ENCODE assay signal across 8 cellular contexts in the genomic region with DNA sequence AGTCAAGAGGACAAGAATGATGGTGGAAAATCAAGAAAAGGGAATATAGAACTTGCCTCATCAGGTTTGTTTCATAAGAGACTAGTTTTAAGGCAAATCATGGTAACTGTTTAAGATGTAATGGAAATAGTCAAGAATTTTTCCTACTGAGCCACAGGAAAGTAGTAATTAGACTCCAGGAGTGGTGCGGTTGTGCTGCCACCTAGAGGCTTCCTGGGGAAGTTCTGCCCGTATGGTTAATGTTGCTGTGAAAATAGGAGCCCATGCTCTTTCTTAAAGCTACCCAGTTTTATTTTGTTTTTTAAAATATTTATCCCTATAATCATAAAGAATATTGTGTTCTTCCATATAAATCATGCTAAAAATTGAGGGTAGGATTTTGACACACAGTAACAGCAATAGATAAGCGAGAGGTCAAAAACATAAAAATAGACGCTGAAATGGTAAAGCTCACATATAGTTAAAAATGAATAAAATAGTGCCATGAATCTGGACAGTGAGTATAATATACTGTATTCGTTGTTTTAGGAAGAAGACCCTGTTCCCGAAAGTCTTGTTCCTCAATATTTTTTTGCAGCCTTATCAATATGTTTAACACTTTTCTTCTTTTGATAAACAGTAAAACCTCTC.
DNase-seq lines count a peak whose midpoint lies in the region; ATAC-seq and TF ChIP-seq lines count a peak whose summit lies in the region.

No MANE protein-coding gene starts in this region.

- TF ChIP-seq POLR2A in heart left ventricle (IDR thresholded peaks at IDR 0.05), result no peak

- H3K9me3 ChIP-seq in OCI-LY1 (ENCODE audit: low read length) (no peaks in the 10 kb centered on the region), heart left ventricle (no peaks in the 10 kb centered on the region)

- no peaks in the 10 kb centered on the region for H3F3A ChIP-seq in OCI-LY1 (ENCODE audit: insufficient read depth, low read length)

- intact Hi-C loops in heart left ventricle (cut with DNase I), result loop anchor here (1.0 to 10.0 kb wide), 3 partner anchors 380 to 747 kb away; no protein-coding TSS in a partner anchor

- H2AFZ ChIP-seq in OCI-LY1 (ENCODE audit: low read length), result no peak overlapping the region

- no peak overlapping the region for H3K27ac Mint-ChIP-seq in activated naive CD8-positive, alpha-beta T cell treated with anti-CD3 and anti-CD28 coated beads, Interleukin-2, amount 10 ng/mL, durations not matched to agents 7 days and 5 days

- WGBS in heart left ventricle, 4 donors, result 39 to 49% (median 48%) methylated on average over 6 of the region's 6 CpGs

- H3K36me3 ChIP-seq in OCI-LY1 (ENCODE audit: insufficient read depth, low read length) (no peaks in the 10 kb centered on the region), heart left ventricle (peaks cover 0 to 74% (median 22%) of the 10 kb centered on the region in 9 donors)

- H3K27ac ChIP-seq in 22Rv1, result peak overlapping the region; percentile 43; the same call in 1 of the 2 replicates
- H3K27ac ChIP-seq in OCI-LY1 (ENCODE audit: low read depth, low read length, poor library complexity, severe bottlenecking), result no peak overlapping the region
- H3K27ac ChIP-seq in heart left ventricle, result no peak overlapping the region

- TF ChIP-seq CTCF in 22Rv1 (IDR thresholded peaks at IDR 0.05) (peak; percentile 95), OCI-LY1 (IDR thresholded peaks at IDR 0.05; ENCODE audit: low read length) (peak; percentile 90), heart left ventricle (IDR thresholded peaks at IDR 0.05) (peak; percentile 94 to 99 (median 97))

- no peaks in the 10 kb centered on the region for H3K4me1 Mint-ChIP-seq in activated naive CD8-positive, alpha-beta T cell treated with anti-CD3 and anti-CD28 coated beads, Interleukin-2, amount 10 ng/mL, durations not matched to agents 7 days and 5 days

- no peaks in the 10 kb centered on the region for H4K20me1 ChIP-seq in OCI-LY1 (ENCODE audit: insufficient read depth, low read length)

- no peaks in the 10 kb centered on the region for H3K9me3 Mint-ChIP-seq in activated naive CD8-positive, alpha-beta T cell treated with anti-CD3 and anti-CD28 coated beads, Interleukin-2, amount 10 ng/mL, durations not matched to agents 7 days and 5 days

- H3K4me3 ChIP-seq in OCI-LY1 (ENCODE audit: low read depth, low read length, poor library complexity, severe bottlenecking) (no peak overlapping the region), heart left ventricle (no peak overlapping the region)

- no peaks in the 10 kb centered on the region for H3K79me2 ChIP-seq in OCI-LY1 (ENCODE audit: insufficient read depth, low read length)

- ATAC-seq in HG03432 (IDR thresholded peaks at IDR 0.05; ENCODE audit: unreplicated experiment) (peak; percentile 45), heart left ventricle (peak in 3 of 4 donors; percentile 46 to 55 (median 47)), HG03520 (IDR thresholded peaks at IDR 0.05; ENCODE audit: unreplicated experiment) (no peak)
- no peak for ATAC-seq in activated naive CD8-positive, alpha-beta T cell treated with anti-CD3 and anti-CD28 coated beads, Interleukin-2, amount 10 ng/mL, durations not matched to agents 7 days and 5 days (ENCODE audit: low read depth)

- H3K9ac ChIP-seq in OCI-LY1 (ENCODE audit: low read length), result no peak overlapping the region

- no peak overlapping the region for H3K4me3 Mint-ChIP-seq in activated naive CD8-positive, alpha-beta T cell treated with anti-CD3 and anti-CD28 coated beads, Interleukin-2, amount 10 ng/mL, durations not matched to agents 7 days and 5 days

- peaks cover 8% of the 10 kb centered on the region for H3K27me3 Mint-ChIP-seq in activated naive CD8-positive, alpha-beta T cell treated with anti-CD3 and anti-CD28 coated beads, Interleukin-2, amount 10 ng/mL, durations not matched to agents 7 days and 5 days

- no peaks in the 10 kb centered on the region for H3K4me1 ChIP-seq in OCI-LY1 (ENCODE audit: insufficient read depth, low read length, severe bottlenecking)
- H3K4me1 ChIP-seq in heart left ventricle, result peaks cover 0 to 23% (median 10%) of the 10 kb centered on the region in 12 donors

- POLR2A ChIA-PET in activated naive CD8-positive, alpha-beta T cell treated with anti-CD3 and anti-CD28 coated beads, Interleukin-2, amount 10 ng/mL, durations not matched to agents 7 days and 5 days (lab: Charles Lee), result no interaction called here

- no peaks in the 10 kb centered on the region for H3K9me2 ChIP-seq in OCI-LY1 (ENCODE audit: low read depth, low read length)

- H3K27me3 ChIP-seq in OCI-LY1 (ENCODE audit: insufficient read depth, low read length) (no peaks in the 10 kb centered on the region), heart left ventricle (no peaks in the 10 kb centered on the region)

- H3K4me2 ChIP-seq in OCI-LY1 (ENCODE audit: low read length), result no peak overlapping the region

- DNase-seq in GM03348 (ENCODE audit: low spot score) (peak; percentile 75), heart left ventricle (peak in 3 of 5 donors; percentile 50 to 59 (median 51)), putamen (ENCODE audit: low spot score) (peak; percentile 34)
- DNase-seq in activated naive CD8-positive, alpha-beta T cell treated with anti-CD3 and anti-CD28 coated beads, Interleukin-2, amount 10 ng/mL, durations not matched to agents 7 days and 5 days, result peak; percentile 39

- no peaks in the 10 kb centered on the region for H3K36me3 Mint-ChIP-seq in activated naive CD8-positive, alpha-beta T cell treated with anti-CD3 and anti-CD28 coated beads, Interleukin-2, amount 10 ng/mL, durations not matched to agents 7 days and 5 days

Comparison
In these comparisons a context has a peak if more than half of its experiments do, and no peak if none do; other contexts are left out.
1. ATAC-seq: peak in HG03432 (single experiment) and heart left ventricle (3 of 4); none in activated naive CD8-positive, alpha-beta T cell treated with anti-CD3 and anti-CD28 coated beads, Interleukin-2, amount 10 ng/mL, durations not matched to agents 7 days and 5 days (single experiment) and HG03520 (single experiment).
2. Peak in every context shown above with its lines, with median percentiles within 50 percentile points of each other: CTCF ChIP-seq and DNase-seq.